28 cellular contexts compared by ENCODE assay signal in genomic region chr18:47586418-47586817, GRCh38.
"Had no signal": no experiment of that assay in that cellular context is flagged by ENCODE, and none has a peak within 500 bp of the region (broad histone marks: within the 10 kb centered on the region; RNA-seq: fewer than 3 reads in every experiment).

No MANE protein-coding gene starts in this region.

- H3K36me3 Mint-ChIP-seq: stimulated activated effector memory CD8-positive, alpha-beta T cell treated with anti-CD3 and anti-CD28 coated beads, Interleukin-12 subunit alpha, Interleukin-12 subunit beta, amount 100 ng/mL, for 72 hours; stimulated activated memory B cell treated with anti-CD40 and anti-IgM and Interleukin-4, amounts not matched to agents 10 μg/mL and 1 μg/mL and 100 μg/mL, for 72 hours; stimulated activated naive B cell treated with anti-CD40 and anti-IgM and Interleukin-4, amounts not matched to agents 10 μg/mL and 1 μg/mL and 100 μg/mL, for 72 hours; type B pancreatic cell had no signal

- H3K4me3 ChIP-seq: stomach, suprapubic skin, testis, thoracic aorta, thyroid gland, tibial artery, tibial nerve, transverse colon, upper lobe of left lung, upper lobe of right lung, uterus, vagina had no signal

- H3K9me3 ChIP-seq: stomach, suprapubic skin, testis, thoracic aorta, thyroid gland, tibial artery, tibial nerve, transverse colon, upper lobe of left lung, upper lobe of right lung, uterus, vagina had no signal

- H3K27ac ChIP-seq: stomach, suprapubic skin, testis, thoracic aorta, thyroid gland, tibial artery, tibial nerve, transverse colon, upper lobe of left lung, upper lobe of right lung, uterus, vagina had no signal

- DNase-seq: stimulated activated CD4-positive, alpha-beta T cell treated with anti-CD3 and anti-CD28 coated beads, Interleukin-2, amount 100 ng/mL, for 48 hours; stimulated activated CD4-positive, alpha-beta T cell treated with anti-CD3 and anti-CD28 coated beads, Interleukin-4, amount 100 ng/mL, for 1 hour; stimulated activated CD4-positive, alpha-beta T cell treated with anti-CD3 and anti-CD28 coated beads, Interleukin-4, amount 100 ng/mL, for 24 hours; stimulated activated CD4-positive, alpha-beta T cell treated with anti-CD3 and anti-CD28 coated beads, Interleukin-4, amount 100 ng/mL, for 4 hours; stimulated activated CD8-positive, alpha-beta memory T cell treated with anti-CD3 and anti-CD28 coated beads, Interleukin-4, amount 100 ng/mL, for 48 hours; stimulated activated naive B cell treated with anti-CD40 and anti-IgM and Interleukin-4, amounts not matched to agents 10 μg/mL and 1 μg/mL and 100 μg/mL, for 72 hours; stimulated activated naive CD4-positive, alpha-beta T cell; stimulated activated naive CD4-positive, alpha-beta T cell treated with Interleukin-2 at 50 U/mL for 16 hours; stimulated activated naive CD8-positive, alpha-beta T cell treated with anti-CD3 and anti-CD28 coated beads, Interleukin-15, amount 100 ng/mL, for 72 hours; stimulated activated naive CD8-positive, alpha-beta T cell treated with anti-CD3 and anti-CD28 coated beads, Interleukin-15, Interleukin-2, amounts not matched to agents 100 U/mL and 50 U/mL, for 24 hours; stomach; substantia nigra; testis; thyroid gland; tibial artery; transverse colon; trophoblast cell; upper lobe of left lung; upper lobe of right lung; uterus had no signal

- H3K27ac Mint-ChIP-seq: stimulated activated effector memory CD8-positive, alpha-beta T cell treated with anti-CD3 and anti-CD28 coated beads, Interleukin-12 subunit alpha, Interleukin-12 subunit beta, amount 100 ng/mL, for 72 hours; stimulated activated memory B cell treated with anti-CD40 and anti-IgM and Interleukin-4, amounts not matched to agents 10 μg/mL and 1 μg/mL and 100 μg/mL, for 72 hours; stimulated activated naive B cell treated with anti-CD40 and anti-IgM and Interleukin-4, amounts not matched to agents 10 μg/mL and 1 μg/mL and 100 μg/mL, for 72 hours; stimulated activated naive CD8-positive, alpha-beta T cell treated with anti-CD3 and anti-CD28 coated beads, Interleukin-15, Interleukin-2, amounts not matched to agents 100 ng/mL and 50 ng/mL, for 24 hours; type B pancreatic cell had no signal

- H3K9me3 Mint-ChIP-seq: stimulated activated effector memory CD8-positive, alpha-beta T cell treated with anti-CD3 and anti-CD28 coated beads, Interleukin-12 subunit alpha, Interleukin-12 subunit beta, amount 100 ng/mL, for 72 hours; stimulated activated memory B cell treated with anti-CD40 and anti-IgM and Interleukin-4, amounts not matched to agents 10 μg/mL and 1 μg/mL and 100 μg/mL, for 72 hours; stimulated activated naive B cell treated with anti-CD40 and anti-IgM and Interleukin-4, amounts not matched to agents 10 μg/mL and 1 μg/mL and 100 μg/mL, for 72 hours; stimulated activated naive CD8-positive, alpha-beta T cell treated with anti-CD3 and anti-CD28 coated beads, Interleukin-15, amount 100 ng/mL, for 72 hours; stimulated activated naive CD8-positive, alpha-beta T cell treated with anti-CD3 and anti-CD28 coated beads, Interleukin-15, Interleukin-2, amounts not matched to agents 100 ng/mL and 50 ng/mL, for 24 hours; type B pancreatic cell had no signal

- H3K4me3 Mint-ChIP-seq: stimulated activated effector memory CD8-positive, alpha-beta T cell treated with anti-CD3 and anti-CD28 coated beads, Interleukin-12 subunit alpha, Interleukin-12 subunit beta, amount 100 ng/mL, for 72 hours; stimulated activated memory B cell treated with anti-CD40 and anti-IgM and Interleukin-4, amounts not matched to agents 10 μg/mL and 1 μg/mL and 100 μg/mL, for 72 hours; stimulated activated naive B cell treated with anti-CD40 and anti-IgM and Interleukin-4, amounts not matched to agents 10 μg/mL and 1 μg/mL and 100 μg/mL, for 72 hours; stimulated activated naive CD8-positive, alpha-beta T cell treated with anti-CD3 and anti-CD28 coated beads, Interleukin-15, amount 100 ng/mL, for 72 hours; stimulated activated naive CD8-positive, alpha-beta T cell treated with anti-CD3 and anti-CD28 coated beads, Interleukin-15, Interleukin-2, amounts not matched to agents 100 ng/mL and 50 ng/mL, for 24 hours; type B pancreatic cell had no signal

- H3K36me3 ChIP-seq: stomach, suprapubic skin, thoracic aorta, thyroid gland, tibial artery, tibial nerve, transverse colon, upper lobe of left lung, upper lobe of right lung, uterus, vagina had no signal

- ATAC-seq: stimulated activated effector memory CD8-positive, alpha-beta T cell treated with anti-CD3 and anti-CD28 coated beads, Interleukin-12 subunit alpha, Interleukin-12 subunit beta, amount 100 ng/mL, for 72 hours; stimulated activated memory B cell treated with anti-CD40 and anti-IgM and Interleukin-4, amounts not matched to agents 10 μg/mL and 1 μg/mL and 100 μg/mL, for 72 hours; stimulated activated naive B cell treated with anti-CD40 and anti-IgM and Interleukin-4, amounts not matched to agents 10 μg/mL and 1 μg/mL and 100 μg/mL, for 72 hours; stimulated activated naive CD8-positive, alpha-beta T cell treated with anti-CD3 and anti-CD28 coated beads, Interleukin-15, amount 100 ng/mL, for 72 hours; stimulated activated naive CD8-positive, alpha-beta T cell treated with anti-CD3 and anti-CD28 coated beads, Interleukin-15, Interleukin-2, amounts not matched to agents 100 U/mL and 50 U/mL, for 24 hours; upper lobe of right lung had no signal

- H3K4me1 Mint-ChIP-seq: stimulated activated memory B cell treated with anti-CD40 and anti-IgM and Interleukin-4, amounts not matched to agents 10 μg/mL and 1 μg/mL and 100 μg/mL, for 72 hours; stimulated activated naive B cell treated with anti-CD40 and anti-IgM and Interleukin-4, amounts not matched to agents 10 μg/mL and 1 μg/mL and 100 μg/mL, for 72 hours; stimulated activated naive CD8-positive, alpha-beta T cell treated with anti-CD3 and anti-CD28 coated beads, Interleukin-15, amount 100 ng/mL, for 72 hours had no signal

- H3K27me3 ChIP-seq: stomach, testis, thyroid gland, tibial artery, tibial nerve, transverse colon, upper lobe of left lung, upper lobe of right lung, uterus, vagina had no signal
